In the genomic region with DNA sequence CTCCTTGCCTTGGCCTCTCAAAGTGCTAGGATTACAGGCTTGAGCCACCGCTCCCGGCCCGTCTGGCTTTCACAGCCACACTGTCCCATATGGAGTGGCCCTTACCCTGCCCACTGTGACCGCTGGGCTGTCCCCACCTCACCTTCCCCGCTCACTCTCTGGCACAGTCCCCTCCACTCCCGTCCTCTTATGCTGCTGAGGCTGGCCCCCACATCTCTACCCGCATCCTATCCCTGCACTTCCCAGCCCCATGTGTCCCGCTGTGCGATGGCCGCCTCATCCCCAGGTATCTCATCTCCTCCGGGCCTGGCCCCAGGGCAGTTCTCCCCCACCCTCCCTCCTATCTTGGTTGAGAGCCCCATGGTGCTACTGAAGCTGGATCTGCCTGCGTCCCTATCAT, we compare ENCODE assay signal across 28 cellular contexts.
"Had no signal": no experiment of that assay in that cellular context is flagged by ENCODE, and none has a peak within 500 bp of the region (broad histone marks: within the 10 kb centered on the region; RNA-seq: fewer than 3 reads in every experiment).

No MANE protein-coding gene starts in this region.

- H3K27me3 ChIP-seq: adrenal gland, breast epithelium, SJSA1 had no signal

- H3K27ac ChIP-seq: adrenal gland, breast epithelium, RWPE1, SJSA1 had no signal

- H3K36me3 ChIP-seq: adrenal gland, breast epithelium, SJSA1 had no signal

- H3K4me1 ChIP-seq: adrenal gland, breast epithelium, SJSA1 had no signal

- DNase-seq: activated CD4-positive, alpha-beta memory T cell treated with anti-CD3 and anti-CD28 coated beads for 36 hours; activated CD4-positive, alpha-beta T cell treated with anti-CD3 and anti-CD28 coated beads, Interleukin-2, amount 10 ng/mL, durations not matched to agents 7 days and 5 days; activated CD4-positive, CD25-positive, alpha-beta regulatory T cell; activated CD8-positive, alpha-beta memory T cell treated with anti-CD3 and anti-CD28 coated beads for 24 hours; activated gamma-delta T cell; activated naive CD4-positive, alpha-beta T cell treated with anti-CD3 and anti-CD28 coated beads, Interleukin-2, amount 10 ng/mL, durations not matched to agents 7 days and 5 days; activated naive CD8-positive, alpha-beta T cell treated with anti-CD3 and anti-CD28 coated beads, Interleukin-2, amount 10 ng/mL, durations not matched to agents 7 days and 5 days; activated T-cell treated with anti-CD3 and anti-CD28 coated beads, Interleukin-2, amount 50 U/mL, for 4 hours; adrenal gland; anterior cingulate cortex; caudate nucleus; NCI-H1092; NCI-H1417; NCI-H1930; NCI-H2171; NCI-H226; NCI-H526 treated with DMSO at 0.1 percent for 48 hours; NCI-H82; OCI-M1; SHP77; SW 1271; T-helper 9 cell had no signal

- H3K9me3 ChIP-seq: adrenal gland, breast epithelium, SJSA1 had no signal

- H3K4me3 ChIP-seq: adrenal gland, breast epithelium, SJSA1 had no signal

- ATAC-seq: activated T-cell treated with anti-CD3 and anti-CD28 coated beads, Interleukin-2, amount 50 U/mL, for 4 hours; activated T-helper 17 cell treated with anti-CD3 and anti-CD28 coated beads, Interleukin-2, amount 50 U/mL, for 72 hours; Panc1; SK-N-SH treated with all-trans-retinoic acid at 6 μM for 48 hours had no signal
